In genomic region chr17:77419547-77420475, GRCh38 we compare ENCODE assay signal across 8 cellular contexts.
DNase-seq lines count a peak whose midpoint lies in the region; TF ChIP-seq lines count a peak whose summit lies in the region.

No MANE protein-coding gene starts in this region.

- no peak for TF ChIP-seq CTCF in endothelial cell (IDR thresholded peaks at IDR 0.05; ENCODE audit: unreplicated experiment)

- peak overlapping the region; percentile 81 for H3K27ac Mint-ChIP-seq in T-helper 2 cell treated with Interferon-gamma antibody and Interleukin-4, amounts not matched to agents 5 μg/mL and 100 μg/mL, for 36 hours
- H3K27ac Mint-ChIP-seq in endothelial cell (ENCODE audit: unreplicated experiment), result no peak overlapping the region

- H3K27ac ChIP-seq in skeletal muscle tissue (ENCODE audit: low read depth, low read length), result peak overlapping the region; percentile 96

- DNase-seq in T-helper 2 cell treated with Interferon-gamma antibody and Interleukin-4, amounts not matched to agents 5 μg/mL and 100 μg/mL, for 36 hours (ENCODE audit: low spot score), result no peak
- no peak for DNase-seq in T-helper 2 cell
- peak; percentile 13 for DNase-seq in NCI-H748 treated with DMSO at 0.1 percent for 48 hours (lab: John Stamatoyannopoulos, UW)
- DNase-seq in endothelial cell (ENCODE audit: low spot score), result peak; percentile 63
- no peak for DNase-seq in cerebellar cortex (ENCODE audit: low spot score)
- DNase-seq in RKO (ENCODE audit: low spot score), result no peak
- DNase-seq in GOT3 (lab: John Stamatoyannopoulos, UW), result no peak

- no peaks in the 10 kb centered on the region for H3K27me3 ChIP-seq in skeletal muscle tissue (ENCODE audit: control insufficient read depth in 3 of 3, insufficient read depth in 3 of 3, low read length in 3 of 3)

- no peak overlapping the region for H3K4me3 ChIP-seq in skeletal muscle tissue (ENCODE audit: low read length in 3 of 3)

- peak overlapping the region; percentile 73 for H3K4me3 Mint-ChIP-seq in T-helper 2 cell treated with Interferon-gamma antibody and Interleukin-4, amounts not matched to agents 5 μg/mL and 100 μg/mL, for 36 hours
- peak overlapping the region; percentile 25 for H3K4me3 Mint-ChIP-seq in endothelial cell (ENCODE audit: unreplicated experiment)

- H3K9me3 Mint-ChIP-seq in T-helper 2 cell treated with Interferon-gamma antibody and Interleukin-4, amounts not matched to agents 5 μg/mL and 100 μg/mL, for 36 hours, result no peaks in the 10 kb centered on the region
- H3K9me3 Mint-ChIP-seq in endothelial cell (ENCODE audit: unreplicated experiment), result no peaks in the 10 kb centered on the region

- H3K9me3 ChIP-seq in skeletal muscle tissue (ENCODE audit: control insufficient read depth in 3 of 3, low read length in 3 of 3), result no peaks in the 10 kb centered on the region

- H3K4me1 Mint-ChIP-seq in T-helper 2 cell treated with Interferon-gamma antibody and Interleukin-4, amounts not matched to agents 5 μg/mL and 100 μg/mL, for 36 hours (ENCODE audit: low read depth), result peaks cover 39% of the 10 kb centered on the region
- peaks cover 38% of the 10 kb centered on the region for H3K4me1 Mint-ChIP-seq in endothelial cell (ENCODE audit: unreplicated experiment)

- H3K4me1 ChIP-seq in skeletal muscle tissue (ENCODE audit: control insufficient read depth in 3 of 3, insufficient read depth in 3 of 3, low read length in 3 of 3), result peaks cover 48 to 57% (median 55%) of the 10 kb centered on the region in 3 donors

- peaks cover 0 to 2% (median 0%) of the 10 kb centered on the region in 3 donors for H3K36me3 ChIP-seq in skeletal muscle tissue (ENCODE audit: control insufficient read depth in 3 of 3, insufficient read depth in 3 of 3, low read length in 3 of 3)

- peaks cover 36% of the 10 kb centered on the region for H3K36me3 Mint-ChIP-seq in T-helper 2 cell treated with Interferon-gamma antibody and Interleukin-4, amounts not matched to agents 5 μg/mL and 100 μg/mL, for 36 hours (ENCODE audit: low read depth)
- H3K36me3 Mint-ChIP-seq in endothelial cell (ENCODE audit: low read depth, unreplicated experiment), result no peaks in the 10 kb centered on the region

- no peaks in the 10 kb centered on the region for H3K27me3 Mint-ChIP-seq in T-helper 2 cell treated with Interferon-gamma antibody and Interleukin-4, amounts not matched to agents 5 μg/mL and 100 μg/mL, for 36 hours (ENCODE audit: low read depth)
- peaks cover 9% of the 10 kb centered on the region for H3K27me3 Mint-ChIP-seq in endothelial cell (ENCODE audit: unreplicated experiment)

- H3K9ac ChIP-seq in skeletal muscle tissue (ENCODE audit: low read depth in 1 of 3, low read length in 3 of 3), result peak overlapping the region in 2 of 3 donors; percentile 51 to 60

Comparison
In these comparisons a context has a peak if more than half of its experiments do, and no peak if none do; other contexts are left out.
1. DNase-seq: peak in NCI-H748 treated with DMSO at 0.1 percent for 48 hours (single experiment) and endothelial cell (single experiment); none in T-helper 2 cell treated with Interferon-gamma antibody and Interleukin-4, amounts not matched to agents 5 μg/mL and 100 μg/mL, for 36 hours (single experiment), T-helper 2 cell (0 of 5), cerebellar cortex (single experiment), RKO (single experiment) and GOT3 (single experiment).